Comparison of ENCODE assay signal across 9 cellular contexts in genomic region chr3:20061331-20061730, GRCh38. TPM values are rescaled to one million over a fixed set of nuclear protein-coding genes. Genes with fewer than 3 reads are reported as not detected.
A peak's percentile ranks its signal among the peaks of the same experiment; 100 is the strongest.
DNase-seq lines count a peak whose midpoint lies in the region; ATAC-seq and TF ChIP-seq lines count a peak whose summit lies in the region.
"Had no signal": no experiment of that assay in that cellular context is flagged by ENCODE, and none has a peak within 500 bp of the region (broad histone marks: within the 10 kb centered on the region; RNA-seq: fewer than 3 reads in every experiment).

No MANE protein-coding gene starts in this region.

- no peaks in the 10 kb centered on the region for H3K9me3 Mint-ChIP-seq in activated naive CD8-positive, alpha-beta T cell treated with anti-CD3 and anti-CD28 coated beads, Interleukin-2, amount 50 U/mL, for 24 hours
- H3K9me3 Mint-ChIP-seq in type B pancreatic cell = peaks cover 4% of the 10 kb centered on the region

- H3K36me3 ChIP-seq in psoas muscle (ENCODE audit: insufficient read depth in 1 of 2, low read depth in 1 of 2) = no peaks in the 10 kb centered on the region
- no peaks in the 10 kb centered on the region for H3K36me3 ChIP-seq in Peyer's patch
- H3K36me3 ChIP-seq in BE2C = no peaks in the 10 kb centered on the region

- H3K27me3 ChIP-seq in psoas muscle (ENCODE audit: insufficient read depth in 3 of 3, low read length in 2 of 3) (no peaks in the 10 kb centered on the region), Peyer's patch (no peaks in the 10 kb centered on the region), BE2C (no peaks in the 10 kb centered on the region)

- H3K27ac ChIP-seq in psoas muscle (peak overlapping the region; percentile 32), Peyer's patch (peak overlapping the region in 1 of 4 donors; percentile 7)

- TF ChIP-seq CTCF in psoas muscle (IDR thresholded peaks at IDR 0.05) (no peak), type B pancreatic cell (conservative IDR thresholded peaks at IDR 0.05) (no peak), Peyer's patch (IDR thresholded peaks at IDR 0.05) (no peak), BE2C (IDR thresholded peaks at IDR 0.05; ENCODE audit: low read depth, low read length) (no peak)

- H3K4me1 ChIP-seq in psoas muscle = peaks cover 57% of the 10 kb centered on the region
- H3K4me1 ChIP-seq in Peyer's patch = peaks cover 0 to 18% (median 6%) of the 10 kb centered on the region in 4 donors
- H3K4me1 ChIP-seq in BE2C = no peaks in the 10 kb centered on the region; the same call in 1 of the 2 replicates

- DNase-seq in activated naive CD8-positive, alpha-beta T cell treated with anti-CD3 and anti-CD28 coated beads, Interleukin-2, amount 50 U/mL, for 24 hours = no peak
- no peak for DNase-seq in psoas muscle
- no peak for DNase-seq in type B pancreatic cell (ENCODE audit: extremely low spot score, unreplicated experiment)
- no peak for DNase-seq in Peyer's patch
- no peak for DNase-seq in BE2C
- DNase-seq: NCI-H774 had no signal

- H3K4me3 ChIP-seq in psoas muscle (peak overlapping the region; percentile 20), Peyer's patch (no peak overlapping the region), BE2C (ENCODE audit: low read depth, low read length) (no peak overlapping the region)

- no peaks in the 10 kb centered on the region for H3K9me3 ChIP-seq in psoas muscle
- H3K9me3 ChIP-seq in Peyer's patch = no peaks in the 10 kb centered on the region
- no peaks in the 10 kb centered on the region for H3K9me3 ChIP-seq in BE2C

- WGBS in psoas muscle, 3 donors = 85 to 89% (median 88%) methylated on average over 4 of the region's 4 CpGs

- H3K4me3 Mint-ChIP-seq in activated naive CD8-positive, alpha-beta T cell treated with anti-CD3 and anti-CD28 coated beads, Interleukin-2, amount 50 U/mL, for 24 hours = peak overlapping the region; percentile 18
- H3K4me3 Mint-ChIP-seq in type B pancreatic cell = no peak overlapping the region

- H3K27me3 Mint-ChIP-seq in activated naive CD8-positive, alpha-beta T cell treated with anti-CD3 and anti-CD28 coated beads, Interleukin-2, amount 50 U/mL, for 24 hours = no peaks in the 10 kb centered on the region
- H3K27me3 Mint-ChIP-seq in type B pancreatic cell = no peaks in the 10 kb centered on the region

- no peak for TF ChIP-seq POLR2A in Peyer's patch (IDR thresholded peaks at IDR 0.05)

- peaks cover 49% of the 10 kb centered on the region for H3K4me1 Mint-ChIP-seq in activated naive CD8-positive, alpha-beta T cell treated with anti-CD3 and anti-CD28 coated beads, Interleukin-2, amount 50 U/mL, for 24 hours
- H3K4me1 Mint-ChIP-seq in type B pancreatic cell (ENCODE audit: unreplicated experiment) = peaks cover 12% of the 10 kb centered on the region

- intact Hi-C loops in psoas muscle (cut with DNase I) = no loop called here

- no peaks in the 10 kb centered on the region for H3K36me3 Mint-ChIP-seq in activated naive CD8-positive, alpha-beta T cell treated with anti-CD3 and anti-CD28 coated beads, Interleukin-2, amount 50 U/mL, for 24 hours (ENCODE audit: low read depth)
- no peaks in the 10 kb centered on the region for H3K36me3 Mint-ChIP-seq in type B pancreatic cell

- peak overlapping the region; percentile 63 for H3K27ac Mint-ChIP-seq in activated naive CD8-positive, alpha-beta T cell treated with anti-CD3 and anti-CD28 coated beads, Interleukin-2, amount 50 U/mL, for 24 hours
- no peak overlapping the region for H3K27ac Mint-ChIP-seq in type B pancreatic cell

- ATAC-seq in GM18907 (IDR thresholded peaks at IDR 0.05; ENCODE audit: unreplicated experiment) (peak; percentile 33), HG02642 (IDR thresholded peaks at IDR 0.05; ENCODE audit: poor library complexity, unreplicated experiment) (peak; percentile 29), psoas muscle (no peak), GM21360 (IDR thresholded peaks at IDR 0.05; ENCODE audit: unreplicated experiment) (no peak)
- no peak for ATAC-seq in activated naive CD8-positive, alpha-beta T cell treated with anti-CD3 and anti-CD28 coated beads, Interleukin-2, amount 50 U/mL, for 24 hours

RNA-seq across cellular contexts. Expression of gene KAT2B, which starts 21.1 kb away (rescaled TPM):
- total RNA-seq in psoas muscle (10 to 100 TPM; 27.8 to 62.2 (median 41.9) TPM), type B pancreatic cell (ENCODE audit: low replicate concordance) (13.2 and 15.4 TPM in 2 replicates), Peyer's patch (10 to 100 TPM; 28.0 to 46.2 (median 42.9) TPM)
- 10 to 100 TPM; 10.8 to 45.9 (median 18.4) TPM for polyA plus RNA-seq in psoas muscle
- 4.1 TPM for polyA plus RNA-seq in BE2C (2012; ENCODE audit: insufficient read depth, insufficient read length, low read depth)

RNA-seq across cellular contexts. Expression of gene PP2D1, which starts 49.3 kb away (rescaled TPM):
- total RNA-seq in psoas muscle (not detected), type B pancreatic cell (ENCODE audit: low replicate concordance) (not detected in 2 replicates), Peyer's patch (not detected)
- polyA plus RNA-seq in psoas muscle = not detected
- not detected for polyA plus RNA-seq in BE2C (2012; ENCODE audit: insufficient read depth, insufficient read length, low read depth)

Comparison
In these comparisons a context has a peak if more than half of its experiments do, and no peak if none do; other contexts are left out.
1. ATAC-seq: peak in GM18907 (single experiment) and HG02642 (single experiment); none in activated naive CD8-positive, alpha-beta T cell treated with anti-CD3 and anti-CD28 coated beads, Interleukin-2, amount 50 U/mL, for 24 hours (single experiment), psoas muscle (0 of 4) and GM21360 (single experiment).